Comparison of ENCODE assay signal across 9 cellular contexts in genomic region chr15:56984681-56985515, GRCh38.
DNase-seq lines count a peak whose midpoint lies in the region; ATAC-seq lines count a peak whose summit lies in the region.
"Had no signal": no experiment of that assay in that cellular context is flagged by ENCODE, and none has a peak within 500 bp of the region (broad histone marks: within the 10 kb centered on the region; RNA-seq: fewer than 3 reads in every experiment).

No MANE protein-coding gene starts in this region.

- in situ Hi-C loops in GM23248 (cut with MboI), result no loop called here

- H3K27ac ChIP-seq in GM23248, result peak overlapping the region; percentile 83

- no peaks in the 10 kb centered on the region for H3K9me2 ChIP-seq in GM23248 (ENCODE audit: insufficient read depth)

- H3K4me3 ChIP-seq in GM23248, result peak overlapping the region; percentile 57
- no peak overlapping the region for H3K4me3 ChIP-seq in MG63

- peak overlapping the region; percentile 78 for H3K4me2 ChIP-seq in GM23248 (ENCODE audit: unreplicated experiment)

- H4K20me1 ChIP-seq in GM23248 (ENCODE audit: insufficient read depth), result no peaks in the 10 kb centered on the region

- no peaks in the 10 kb centered on the region for H3K27me3 ChIP-seq in GM23248 (replicated peaks; ENCODE audit: insufficient read depth)
- no peaks in the 10 kb centered on the region for H3K27me3 ChIP-seq in MG63

- peak overlapping the region; percentile 53 for H3K9ac ChIP-seq in GM23248

- no peaks in the 10 kb centered on the region for H3K36me3 ChIP-seq in GM23248 (ENCODE audit: low read depth)
- H3K36me3 ChIP-seq in MG63, result no peaks in the 10 kb centered on the region

- DNase-seq in A172 (ENCODE audit: low spot score) (peak; percentile 3), GM23248 (peak; percentile 79), SKM-1 treated with dmso at 0.1 percent for 144 hours (lab: John Stamatoyannopoulos, UW; ENCODE audit: unreplicated experiment) (peak; percentile 83), iris pigment epithelial cell (ENCODE audit: low read depth) (peak; percentile 53), UCSD-AML1 (lab: John Stamatoyannopoulos, UW; ENCODE audit: unreplicated experiment) (no peak), MG63 (no peak)
- DNase-seq: amniotic stem cell had no signal

- peaks cover 41% of the 10 kb centered on the region for H3F3A ChIP-seq in GM23248 (ENCODE audit: insufficient read depth)

- 0 to 1% methylated on average over 4 of the region's 4 CpGs for WGBS in GM23248 (ENCODE audit: low coverage in 1 of 2, low lambda C conversion rate in 2 of 2, missing lambda C conversion rate in 2 of 2), 2 experiments

- peaks cover 76% of the 10 kb centered on the region for H3K4me1 ChIP-seq in GM23248 (ENCODE audit: insufficient read depth)

- peaks cover 89% of the 10 kb centered on the region for H3K79me2 ChIP-seq in GM23248 (ENCODE audit: insufficient read depth)

- ATAC-seq in GM21367 (IDR thresholded peaks at IDR 0.05; ENCODE audit: unreplicated experiment), result no peak
- ATAC-seq in HG02623 (IDR thresholded peaks at IDR 0.05; ENCODE audit: unreplicated experiment), result no peak

- H3K9me3 ChIP-seq in GM23248 (ENCODE audit: low read depth), result no peaks in the 10 kb centered on the region
- no peaks in the 10 kb centered on the region for H3K9me3 ChIP-seq in MG63

- H2AFZ ChIP-seq in GM23248, result no peak overlapping the region

Comparison
In these comparisons a context has a peak if more than half of its experiments do, and no peak if none do; other contexts are left out.
1. DNase-seq: peak in A172 (single experiment), GM23248 (single experiment), SKM-1 treated with dmso at 0.1 percent for 144 hours (single experiment) and iris pigment epithelial cell (single experiment); none in UCSD-AML1 (single experiment) and MG63 (single experiment).